In the genomic region with DNA sequence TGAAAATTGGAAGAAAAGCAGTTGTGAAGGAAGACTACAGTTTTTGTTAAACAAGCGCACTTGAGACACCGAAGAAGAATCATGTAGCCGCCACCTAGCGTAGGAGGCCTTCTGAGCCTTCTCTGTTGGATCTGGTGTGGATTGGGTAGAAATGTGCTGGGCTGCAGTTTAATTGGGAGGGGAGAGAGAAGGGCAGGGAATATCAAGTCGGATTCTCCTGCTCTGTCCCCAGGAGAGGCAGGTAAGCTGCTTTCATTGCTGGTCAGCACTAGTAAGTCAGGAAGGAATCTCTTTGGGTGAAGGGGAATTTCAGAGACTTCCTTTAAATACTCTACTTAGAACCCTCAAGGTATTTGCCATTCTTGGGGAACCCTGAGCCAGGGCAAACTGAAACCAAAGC, we compare ENCODE assay signal across 3 cellular contexts.
TF ChIP-seq lines count a peak whose summit lies in the region.

No MANE protein-coding gene starts in this region.

TF ChIP-seq in GM23338, 12 proteins besides CTCF, POLR2A, EP300 and RAD21 (continues in another document):
- TF ChIP-seq JUNB (IDR thresholded peaks at IDR 0.05; ENCODE audit: unreplicated experiment) (no peak), EZH2 (IDR thresholded peaks at IDR 0.05; ENCODE audit: low read depth, unreplicated experiment) (no peak), REST (IDR thresholded peaks at IDR 0.05; ENCODE audit: unreplicated experiment) (no peak)

TF ChIP-seq in WTC11, 78 proteins besides CTCF, POLR2A, EP300 and RAD21 (continues in another document):
- TF ChIP-seq JAZF1 (CRISPR knock-in tag; IDR thresholded peaks at IDR 0.05) (no peak), SOX15 (CRISPR knock-in tag; IDR thresholded peaks at IDR 0.05) (no peak), TP53 (CRISPR knock-in tag; IDR thresholded peaks at IDR 0.05) (no peak), ZNF281 (CRISPR knock-in tag; IDR thresholded peaks at IDR 0.05) (no peak), NFE2L1 (CRISPR knock-in tag; IDR thresholded peaks at IDR 0.05) (no peak), SMAD3 (CRISPR knock-in tag; IDR thresholded peaks at IDR 0.05; ENCODE audit: borderline replicate concordance) (no peak), PRDM15 (CRISPR knock-in tag; IDR thresholded peaks at IDR 0.05) (no peak), NR2C2 (CRISPR knock-in tag; IDR thresholded peaks at IDR 0.05) (no peak), ZSCAN18 (CRISPR knock-in tag; IDR thresholded peaks at IDR 0.05) (no peak), ATF6 (CRISPR knock-in tag; IDR thresholded peaks at IDR 0.05) (no peak), NR1H2 (CRISPR knock-in tag; IDR thresholded peaks at IDR 0.05) (no peak), EMX1 (CRISPR knock-in tag; IDR thresholded peaks at IDR 0.05) (no peak)
- TF ChIP-seq, protein P1, sequence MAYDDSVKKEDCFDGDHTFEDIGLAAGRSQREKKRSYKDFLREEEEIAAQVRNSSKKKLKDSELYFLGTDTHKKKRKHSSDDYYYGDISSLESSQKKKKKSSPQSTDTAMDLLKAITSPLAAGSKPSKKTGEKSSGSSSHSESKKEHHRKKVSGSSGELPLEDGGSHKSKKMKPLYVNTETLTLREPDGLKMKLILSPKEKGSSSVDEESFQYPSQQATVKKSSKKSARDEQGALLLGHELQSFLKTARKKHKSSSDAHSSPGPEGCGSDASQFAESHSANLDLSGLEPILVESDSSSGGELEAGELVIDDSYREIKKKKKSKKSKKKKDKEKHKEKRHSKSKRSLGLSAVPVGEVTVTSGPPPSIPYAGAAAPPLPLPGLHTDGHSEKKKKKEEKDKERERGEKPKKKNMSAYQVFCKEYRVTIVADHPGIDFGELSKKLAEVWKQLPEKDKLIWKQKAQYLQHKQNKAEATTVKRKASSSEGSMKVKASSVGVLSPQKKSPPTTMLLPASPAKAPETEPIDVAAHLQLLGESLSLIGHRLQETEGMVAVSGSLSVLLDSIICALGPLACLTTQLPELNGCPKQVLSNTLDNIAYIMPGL (CRISPR knock-in tag; IDR thresholded peaks at IDR 0.05): no peak

TF ChIP-seq in H1, 55 proteins besides CTCF, POLR2A, EP300 and RAD21:
- TF ChIP-seq SP2 (IDR thresholded peaks at IDR 0.05; ENCODE audit: low read length) (no peak), PHF8 (conservative IDR thresholded peaks at IDR 0.05; ENCODE audit: low read depth, low read length) (no peak), SIX5 (IDR thresholded peaks at IDR 0.05; ENCODE audit: low read depth, low read length) (no peak), CREB1 (IDR thresholded peaks at IDR 0.05) (no peak), ZNF274 (IDR thresholded peaks at IDR 0.05; ENCODE audit: borderline replicate concordance, extremely low read depth, low read length) (no peak)
TF ChIP-seq in H1: peak in this region for 0.
